ENCODE assay signal across 24 cellular contexts in genomic region chr17:27461192-27461859, GRCh38. TPM values are rescaled to one million over a fixed set of nuclear protein-coding genes. Genes with fewer than 3 reads are reported as not detected.
DNase-seq lines count a peak whose midpoint lies in the region; ATAC-seq and TF ChIP-seq lines count a peak whose summit lies in the region.
"Had no signal": no experiment of that assay in that cellular context is flagged by ENCODE, and none has a peak within 500 bp of the region (broad histone marks: within the 10 kb centered on the region; RNA-seq: fewer than 3 reads in every experiment).

No MANE protein-coding gene starts in this region.

- H3K36me3 ChIP-seq in endodermal cell (ENCODE audit: control insufficient read depth, insufficient read depth, low read length) = no peaks in the 10 kb centered on the region
- no peaks in the 10 kb centered on the region for H3K36me3 ChIP-seq in neural progenitor cell
- H3K36me3 ChIP-seq in gastrocnemius medialis = no peaks in the 10 kb centered on the region
- H3K36me3 ChIP-seq: esophagus squamous epithelium, uterus had no signal

- no peak for TF ChIP-seq POLR2A in gastrocnemius medialis (IDR thresholded peaks at IDR 0.05)

- H3K27me3 ChIP-seq in endodermal cell (ENCODE audit: control insufficient read depth, insufficient read depth, low read length, poor library complexity, severe bottlenecking) (no peaks in the 10 kb centered on the region), neural progenitor cell (no peaks in the 10 kb centered on the region), gastrocnemius medialis (no peaks in the 10 kb centered on the region)
- H3K27me3 ChIP-seq in CD4-positive, alpha-beta T cell (ENCODE audit: control insufficient read depth, insufficient read depth, low read length) = no peaks in the 10 kb centered on the region
- H3K27me3 ChIP-seq: esophagus squamous epithelium, uterus had no signal

- no peak overlapping the region for H3K4me3 ChIP-seq in endodermal cell (ENCODE audit: low read length)
- H3K4me3 ChIP-seq in neural progenitor cell = no peak overlapping the region
- H3K4me3 ChIP-seq in gastrocnemius medialis = no peak overlapping the region
- H3K4me3 ChIP-seq: esophagus squamous epithelium, uterus had no signal

- peak overlapping the region; percentile 14 for H3K27ac Mint-ChIP-seq in T-helper 17 cell
- H3K27ac Mint-ChIP-seq in endodermal cell = no peak overlapping the region
- peak overlapping the region; percentile 46 for H3K27ac Mint-ChIP-seq in neural progenitor cell
- H3K27ac Mint-ChIP-seq in CD4-positive, alpha-beta T cell = no peak overlapping the region
- H3K27ac Mint-ChIP-seq: activated naive CD8-positive, alpha-beta T cell treated with anti-CD3 and anti-CD28 coated beads for 36 hours; activated T-helper 2 cell treated with anti-CD3 and anti-CD28 coated beads, Interferon-gamma antibody, Interleukin-2, Interleukin-4, amounts not matched to agents 10 μg/mL and 5 μg/mL and 100 μg/mL, durations not matched to agents 14 hours and 24 hours and 36 hours; HFFc6; mesothelial cell of epicardium; nephron progenitor cell had no signal

- no peak overlapping the region for H2AFZ ChIP-seq in neural progenitor cell (replicated peaks)

- no peak overlapping the region for H3K27ac ChIP-seq in endodermal cell (ENCODE audit: low read depth, low read length)
- no peak overlapping the region for H3K27ac ChIP-seq in neural progenitor cell
- H3K27ac ChIP-seq in CD4-positive, alpha-beta T cell (ENCODE audit: low read depth, low read length) = no peak overlapping the region
- H3K27ac ChIP-seq in gastrocnemius medialis = no peak overlapping the region
- H3K27ac ChIP-seq: C4-2B, esophagus squamous epithelium, KMS-11, uterus had no signal

- in situ Hi-C loops in gastrocnemius medialis (cut with MboI; ENCODE audit: low sequenced_read_pairs in 4 of 4) = loop anchor here in 2 of 4 donors (25.0 kb wide), 1 partner anchor 99 kb away; no protein-coding TSS in a partner anchor

- peaks cover 49% of the 10 kb centered on the region for H4K20me1 ChIP-seq in neural progenitor cell (ENCODE audit: low read depth)

- H3K9ac ChIP-seq in endodermal cell (ENCODE audit: extremely low read depth, low read length, poor library complexity, severe bottlenecking) = no peak overlapping the region
- no peak overlapping the region for H3K9ac ChIP-seq in neural progenitor cell
- H3K9ac ChIP-seq: KMS-11 had no signal

- H3K79me2 ChIP-seq in neural progenitor cell (ENCODE audit: low read depth) = peaks cover 91% of the 10 kb centered on the region

- TF ChIP-seq CTCF in endodermal cell (conservative IDR thresholded peaks at IDR 0.05) (no peak), neural progenitor cell (IDR thresholded peaks at IDR 0.05) (no peak), gastrocnemius medialis (IDR thresholded peaks at IDR 0.05 in 4 of 5, conservative IDR thresholded peaks at IDR 0.05 in 1 of 5) (no peak)
- TF ChIP-seq CTCF in CD4-positive, alpha-beta T cell (IDR thresholded peaks at IDR 0.05) = no peak

- no peaks in the 10 kb centered on the region for H3K36me3 Mint-ChIP-seq in T-helper 17 cell (ENCODE audit: low read depth)
- peaks cover 3% of the 10 kb centered on the region for H3K36me3 Mint-ChIP-seq in endodermal cell (ENCODE audit: low read depth)
- peaks cover 3% of the 10 kb centered on the region for H3K36me3 Mint-ChIP-seq in neural progenitor cell
- H3K36me3 Mint-ChIP-seq in CD4-positive, alpha-beta T cell (ENCODE audit: low read depth) = no peaks in the 10 kb centered on the region
- H3K36me3 Mint-ChIP-seq: mesothelial cell of epicardium had no signal

- H3K4me3 Mint-ChIP-seq in T-helper 17 cell (no peak overlapping the region), endodermal cell (no peak overlapping the region), neural progenitor cell (no peak overlapping the region)
- no peak overlapping the region for H3K4me3 Mint-ChIP-seq in CD4-positive, alpha-beta T cell
- H3K4me3 Mint-ChIP-seq: activated naive CD8-positive, alpha-beta T cell treated with anti-CD3 and anti-CD28 coated beads for 36 hours; HFFc6; mesothelial cell of epicardium; nephron progenitor cell had no signal

- no peaks in the 10 kb centered on the region for H3K9me3 ChIP-seq in T-helper 17 cell (ENCODE audit: control insufficient read depth, low read length, poor library complexity, severe bottlenecking)
- H3K9me3 ChIP-seq in endodermal cell (ENCODE audit: control insufficient read depth, low read length) = no peaks in the 10 kb centered on the region
- no peaks in the 10 kb centered on the region for H3K9me3 ChIP-seq in neural progenitor cell (ENCODE audit: low read depth)
- no peaks in the 10 kb centered on the region for H3K9me3 ChIP-seq in CD4-positive, alpha-beta T cell (ENCODE audit: control insufficient read depth, low read length)
- H3K9me3 ChIP-seq in gastrocnemius medialis = no peaks in the 10 kb centered on the region
- H3K9me3 ChIP-seq: esophagus squamous epithelium, uterus had no signal

- intact Hi-C loops in CD4-positive, alpha-beta T cell (cut with DNase I, micrococcal nuclease) = no loop called here
- intact Hi-C loops in gastrocnemius medialis (cut with DNase I; ENCODE audit: low total_unique reads) = no loop called here

- H3F3A ChIP-seq in neural progenitor cell (ENCODE audit: low read depth) = peaks cover 21% of the 10 kb centered on the region

- H3K4me1 Mint-ChIP-seq in T-helper 17 cell = peaks cover 37% of the 10 kb centered on the region
- peaks cover 60% of the 10 kb centered on the region for H3K4me1 Mint-ChIP-seq in endodermal cell
- peaks cover 41% of the 10 kb centered on the region for H3K4me1 Mint-ChIP-seq in neural progenitor cell
- H3K4me1 Mint-ChIP-seq in CD4-positive, alpha-beta T cell (ENCODE audit: low read depth) = peaks cover 37% of the 10 kb centered on the region

- ATAC-seq in T-helper 17 cell = no peak
- no peak for ATAC-seq in CD4-positive, alpha-beta T cell (ENCODE audit: poor library complexity)
- no peak for ATAC-seq in gastrocnemius medialis
- ATAC-seq: SK-N-SH treated with all-trans-retinoic acid at 6 μM for 48 hours had no signal

- peak; percentile 90 for DNase-seq in ELF-1 (ENCODE audit: low read depth, low spot score)
- no peak for DNase-seq in T-helper 17 cell
- DNase-seq in endodermal cell = peak; percentile 80
- no peak for DNase-seq in neural progenitor cell (ENCODE audit: low spot score)
- no peak for DNase-seq in CD4-positive, alpha-beta T cell
- no peak for DNase-seq in activated gamma-delta T cell treated with Interleukin-2 at 50 U/mL for 16 hours
- DNase-seq in gastrocnemius medialis = no peak
- DNase-seq: activated CD4-positive, alpha-beta T cell treated with anti-CD3 and anti-CD28 coated beads for 4 hours; activated naive CD8-positive, alpha-beta T cell treated with anti-CD3 and anti-CD28 coated beads for 36 hours; DMS53; effector memory CD4-positive, alpha-beta T cell; esophagus squamous epithelium; glutamatergic neuron; HFFc6; NCI-H187 treated with DMSO at 0.1 percent for 48 hours; NCI-H748 treated with DMSO at 0.1 percent for 48 hours; nephron progenitor cell; posterior cingulate gyrus; uterus had no signal

- H3K4me1 ChIP-seq in endodermal cell (ENCODE audit: control insufficient read depth, insufficient read depth, low read length) (peaks cover 24% of the 10 kb centered on the region), neural progenitor cell (peaks cover 27% of the 10 kb centered on the region), gastrocnemius medialis (peaks cover 4 to 10% of the 10 kb centered on the region in 2 donors)

- no peaks in the 10 kb centered on the region for H3K27me3 Mint-ChIP-seq in T-helper 17 cell
- no peaks in the 10 kb centered on the region for H3K27me3 Mint-ChIP-seq in endodermal cell (ENCODE audit: insufficient read depth)
- peaks cover 3% of the 10 kb centered on the region for H3K27me3 Mint-ChIP-seq in neural progenitor cell (ENCODE audit: insufficient read depth, low read depth)
- no peaks in the 10 kb centered on the region for H3K27me3 Mint-ChIP-seq in CD4-positive, alpha-beta T cell
- H3K27me3 Mint-ChIP-seq: activated naive CD8-positive, alpha-beta T cell treated with anti-CD3 and anti-CD28 coated beads for 36 hours had no signal

- CTCF ChIA-PET in CD4-positive, alpha-beta T cell (lab: Charles Lee) = no interaction called here

- POLR2A ChIA-PET in CD4-positive, alpha-beta T cell (lab: Charles Lee) = no interaction called here

- H3K9me3 Mint-ChIP-seq in endodermal cell (no peaks in the 10 kb centered on the region), neural progenitor cell (no peaks in the 10 kb centered on the region)
- H3K9me3 Mint-ChIP-seq in CD4-positive, alpha-beta T cell = no peaks in the 10 kb centered on the region
- H3K9me3 Mint-ChIP-seq: activated naive CD8-positive, alpha-beta T cell treated with anti-CD3 and anti-CD28 coated beads for 36 hours; activated T-helper 2 cell treated with anti-CD3 and anti-CD28 coated beads, Interferon-gamma antibody, Interleukin-2, Interleukin-4, amounts not matched to agents 10 μg/mL and 5 μg/mL and 100 μg/mL, durations not matched to agents 14 hours and 24 hours and 36 hours; HFFc6; mesothelial cell of epicardium; nephron progenitor cell had no signal

- no peak overlapping the region for H3K4me2 ChIP-seq in neural progenitor cell
- H3K4me2 ChIP-seq: KMS-11 had no signal

- WGBS in endodermal cell (ENCODE audit: insufficient coverage in 1 of 2, insufficient read length in 1 of 2), 2 experiments = 79 to 90% methylated on average over 4 to 10 of the region's 10 CpGs

RNA-seq across cellular contexts. Expression of gene KSR1, which starts 5.1 kb away (rescaled TPM):
- total RNA-seq in T-helper 17 cell (10 to 100 TPM; 36.7 to 46.7 TPM), endodermal cell (10 to 100 TPM; 33.7 to 46.3 TPM), neural progenitor cell (ENCODE audit: low replicate concordance) (16.4 and 19.2 TPM in 2 replicates), gastrocnemius medialis (10 to 100 TPM; 10.4 to 17.7 (median 13.2) TPM)
- polyA plus RNA-seq in endodermal cell (2013, experiment 1 of 2) = 18.3 TPM
- 18.3 TPM for polyA plus RNA-seq in endodermal cell (2013, experiment 2 of 2)
- 10 to 100 TPM; 19.4 to 25.3 TPM for total RNA-seq in CD4-positive, alpha-beta T cell

Comparison
In these comparisons a context has a peak if more than half of its experiments do, and no peak if none do; other contexts are left out.
1. DNase-seq: peak in ELF-1 (single experiment) and endodermal cell (single experiment); none in T-helper 17 cell (0 of 3), neural progenitor cell (single experiment), CD4-positive, alpha-beta T cell (0 of 10), activated gamma-delta T cell treated with Interleukin-2 at 50 U/mL for 16 hours (single experiment) and gastrocnemius medialis (0 of 2).
2. H3K27ac Mint-ChIP-seq: peak in T-helper 17 cell (single experiment) and neural progenitor cell (single experiment); none in endodermal cell (single experiment) and CD4-positive, alpha-beta T cell (single experiment).